In the genomic region with DNA sequence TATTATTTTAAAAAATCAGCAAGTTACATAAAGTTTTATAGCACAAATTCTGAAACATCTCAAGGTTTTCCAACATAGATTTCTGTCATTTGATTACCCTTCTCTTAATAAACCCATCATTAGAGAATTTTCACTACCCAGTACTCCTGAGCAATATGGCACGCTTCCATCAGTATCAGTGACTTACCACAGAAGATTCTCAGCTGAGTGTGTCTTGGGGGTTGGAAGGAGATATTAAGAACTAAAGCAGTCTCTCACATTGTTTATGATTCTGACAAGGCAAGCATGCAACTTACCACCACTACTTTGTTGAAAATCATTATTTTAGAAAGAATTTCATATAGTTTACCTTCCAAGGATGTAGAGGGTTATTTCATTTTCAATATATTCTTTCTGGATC, we compare ENCODE assay signal across 26 cellular contexts.
DNase-seq lines count a peak whose midpoint lies in the region; ATAC-seq and TF ChIP-seq lines count a peak whose summit lies in the region.
"Had no signal": no experiment of that assay in that cellular context is flagged by ENCODE, and none has a peak within 500 bp of the region (broad histone marks: within the 10 kb centered on the region; RNA-seq: fewer than 3 reads in every experiment).

No MANE protein-coding gene starts in this region.

- H3K4me2 ChIP-seq in IMR-90 (ENCODE audit: low read depth, low read length) (no peak overlapping the region; the same call in 1 of the 2 replicates), osteoblast (ENCODE audit: insufficient read depth, low read length) (peak overlapping the region; percentile 15)

- H4K20me1 ChIP-seq in IMR-90 (ENCODE audit: insufficient read depth, low read length) (no peaks in the 10 kb centered on the region), osteoblast (ENCODE audit: insufficient read depth, low read length) (no peaks in the 10 kb centered on the region)

- no peak overlapping the region for H2BK5ac ChIP-seq in IMR-90 (ENCODE audit: low read depth, low read length, poor library complexity, severe bottlenecking)

- no TSS peak for BruUV-seq in IMR-90 (replicated peaks; lab: Mats Ljungman, UMichigan)

- no peak overlapping the region for H3K14ac ChIP-seq in IMR-90 (replicated peaks; ENCODE audit: low read depth, low read length)

- H3K36me3 ChIP-seq in IMR-90 (ENCODE audit: control insufficient read depth, insufficient read depth, low read length), result no peaks in the 10 kb centered on the region
- H3K36me3 ChIP-seq in osteoblast (ENCODE audit: insufficient read depth, low read length), result no peaks in the 10 kb centered on the region
- H3K36me3 ChIP-seq: adrenal gland, sigmoid colon had no signal

- no peak overlapping the region for H2BK20ac ChIP-seq in IMR-90 (ENCODE audit: low read depth, low read length)

- H2BK120ac ChIP-seq in IMR-90 (ENCODE audit: low read depth, low read length), result no peak overlapping the region

- POLR2A ChIA-PET in IMR-90 (lab: Charles Lee; ENCODE audit: unreplicated experiment), result no interaction called here

- no peak overlapping the region for H3K9ac ChIP-seq in IMR-90 (ENCODE audit: low read depth, low read length)

- no peaks in the 10 kb centered on the region for H3K9me1 ChIP-seq in IMR-90 (ENCODE audit: insufficient read depth, low read length)

- H3K23ac ChIP-seq in IMR-90 (ENCODE audit: low read depth, low read length), result no peak overlapping the region

- dilution Hi-C loops in IMR-90 (cut with HindIII; ENCODE audit: low sequenced_read_pairs, unreplicated experiment), result no loop called here

- TF ChIP-seq POLR2A in IMR-90 (IDR thresholded peaks at IDR 0.05; ENCODE audit: low read depth, low read length), result no peak

- intact Hi-C loops in IMR-90 (cut with micrococcal nuclease), result loop anchor here (10.0 kb wide), 1 partner anchor 146 kb away; no protein-coding TSS in a partner anchor

- CTCF ChIA-PET in IMR-90 (lab: Yijun Ruan, JAX), result no interaction called here

- no peak for TF ChIP-seq RAD21 in IMR-90 (IDR thresholded peaks at IDR 0.05; ENCODE audit: low read length)

- H2AK5ac ChIP-seq in IMR-90 (ENCODE audit: low read depth, low read length), result no peak overlapping the region

- no peak overlapping the region for H4K91ac ChIP-seq in IMR-90 (ENCODE audit: insufficient read depth, low read depth, low read length)

- no peak overlapping the region for H4K8ac ChIP-seq in IMR-90 (ENCODE audit: low read depth in 2 of 2, low read length in 2 of 2)

- H4K5ac ChIP-seq in IMR-90 (ENCODE audit: low read depth, low read length), result no peak overlapping the region

- H3K27ac ChIP-seq in IMR-90 (ENCODE audit: insufficient read depth, low read length) (no peak overlapping the region), osteoblast (ENCODE audit: low read depth, low read length) (no peak overlapping the region)
- H3K27ac ChIP-seq: adrenal gland, sigmoid colon had no signal

- H3K79me2 ChIP-seq in osteoblast (ENCODE audit: insufficient read depth, low read length), result no peaks in the 10 kb centered on the region

- no peaks in the 10 kb centered on the region for H3K27me3 ChIP-seq in IMR-90 (ENCODE audit: control insufficient read depth, insufficient read depth, low read length)
- no peaks in the 10 kb centered on the region for H3K27me3 ChIP-seq in osteoblast (ENCODE audit: insufficient read depth, low read length)
- H3K27me3 ChIP-seq: adrenal gland, sigmoid colon had no signal

- peak; percentile 72 for ATAC-seq in IMR-90 (ENCODE audit: low read depth)
- no peak for ATAC-seq in stimulated activated effector memory CD8-positive, alpha-beta T cell treated with anti-CD3 and anti-CD28 coated beads, Interleukin-12 subunit alpha, Interleukin-12 subunit beta, amount 100 ng/mL, for 72 hours
- ATAC-seq: left lobe of liver; PC-3; stimulated activated naive B cell treated with anti-CD40 and anti-IgM and Interleukin-4, amounts not matched to agents 10 μg/mL and 1 μg/mL and 100 μg/mL, for 72 hours had no signal

- DNase-seq in AG10803 (ENCODE audit: low read depth), result peak; percentile 63
- DNase-seq in IMR-90, result peak; percentile 74
- peak; percentile 30 for DNase-seq in choroid plexus epithelial cell (ENCODE audit: low read depth)
- DNase-seq in osteoblast (ENCODE audit: insufficient read length, low spot score, missing footprints), result peak; percentile 11
- no peak for DNase-seq in activated effector memory CD4-positive, alpha-beta T cell treated with Interleukin-2 at 50 U/mL for 16 hours
- no peak for DNase-seq in central memory CD4-positive, alpha-beta T cell
- no peak for DNase-seq in stimulated activated effector memory CD8-positive, alpha-beta T cell treated with anti-CD3 and anti-CD28 coated beads, Interleukin-12 subunit alpha, Interleukin-12 subunit beta, amount 100 ng/mL, for 72 hours (ENCODE audit: low spot score in 2 of 2)
- DNase-seq: activated CD4-positive, alpha-beta T cell treated with anti-CD3 and anti-CD28 coated beads for 4 hours; adrenal gland; cerebellar nuclear complex; COR-L47; DND-41; erythroblast; midbrain; NCI-H187; NCI-H2227 treated with DMSO at 0.1 percent for 48 hours; NCI-H774; PC-3; SIG-M5; sigmoid colon; stimulated activated CD4-positive, alpha-beta T cell treated with anti-CD3 and anti-CD28 coated beads, Interleukin-1b, Interleukin-23, amount 100 ng/mL, for 48 hours; stimulated activated naive B cell treated with anti-CD40 and anti-IgM and Interleukin-4, amounts not matched to agents 10 μg/mL and 1 μg/mL and 100 μg/mL, for 72 hours; T-helper 1 cell had no signal

- in situ Hi-C loops in IMR-90 (cut with MboI; ENCODE audit: low sequenced_read_pairs), result no loop called here

- no peaks in the 10 kb centered on the region for H3K79me1 ChIP-seq in IMR-90 (ENCODE audit: low read depth in 1 of 2, low read length in 2 of 2)

- no peak overlapping the region for H2BK15ac ChIP-seq in IMR-90 (ENCODE audit: low read depth, low read length)

- H3K27ac Mint-ChIP-seq in stimulated activated effector memory CD8-positive, alpha-beta T cell treated with anti-CD3 and anti-CD28 coated beads, Interleukin-12 subunit alpha, Interleukin-12 subunit beta, amount 100 ng/mL, for 72 hours, result no peak overlapping the region
- H3K27ac Mint-ChIP-seq: B cell; nephron; stimulated activated naive B cell treated with anti-CD40 and anti-IgM and Interleukin-4, amounts not matched to agents 10 μg/mL and 1 μg/mL and 100 μg/mL, for 72 hours had no signal

- H3K4ac ChIP-seq in IMR-90 (ENCODE audit: low read depth, low read length), result no peak overlapping the region

- no peak overlapping the region for H3K4me3 Mint-ChIP-seq in stimulated activated effector memory CD8-positive, alpha-beta T cell treated with anti-CD3 and anti-CD28 coated beads, Interleukin-12 subunit alpha, Interleukin-12 subunit beta, amount 100 ng/mL, for 72 hours
- H3K4me3 Mint-ChIP-seq: B cell; nephron; stimulated activated naive B cell treated with anti-CD40 and anti-IgM and Interleukin-4, amounts not matched to agents 10 μg/mL and 1 μg/mL and 100 μg/mL, for 72 hours had no signal

- no peaks in the 10 kb centered on the region for H3K4me1 Mint-ChIP-seq in stimulated activated effector memory CD8-positive, alpha-beta T cell treated with anti-CD3 and anti-CD28 coated beads, Interleukin-12 subunit alpha, Interleukin-12 subunit beta, amount 100 ng/mL, for 72 hours
- H3K4me1 Mint-ChIP-seq: B cell; nephron; stimulated activated naive B cell treated with anti-CD40 and anti-IgM and Interleukin-4, amounts not matched to agents 10 μg/mL and 1 μg/mL and 100 μg/mL, for 72 hours had no signal

- no peak overlapping the region for H3K56ac ChIP-seq in IMR-90 (ENCODE audit: extremely low read depth, insufficient read depth, low read length)

- no peaks in the 10 kb centered on the region for H3K9me3 Mint-ChIP-seq in stimulated activated effector memory CD8-positive, alpha-beta T cell treated with anti-CD3 and anti-CD28 coated beads, Interleukin-12 subunit alpha, Interleukin-12 subunit beta, amount 100 ng/mL, for 72 hours
- H3K9me3 Mint-ChIP-seq: stimulated activated naive B cell treated with anti-CD40 and anti-IgM and Interleukin-4, amounts not matched to agents 10 μg/mL and 1 μg/mL and 100 μg/mL, for 72 hours had no signal

- H3K4me3 ChIP-seq in AG10803 (ENCODE audit: low read length), result no peak overlapping the region
- H3K4me3 ChIP-seq in IMR-90 (ENCODE audit: insufficient read depth, low read depth, low read length), result no peak overlapping the region
- no peak overlapping the region for H3K4me3 ChIP-seq in choroid plexus epithelial cell (ENCODE audit: low read depth, low read length)
- no peak overlapping the region for H3K4me3 ChIP-seq in osteoblast (ENCODE audit: insufficient read depth, low read length)
- H3K4me3 ChIP-seq: adrenal gland, sigmoid colon had no signal

- no peak overlapping the region for H2AK9ac ChIP-seq in IMR-90 (replicated peaks; ENCODE audit: low read depth, low read length, poor library complexity)

- H2AFZ ChIP-seq in IMR-90 (replicated peaks; ENCODE audit: low read length, poor library complexity) (no peak overlapping the region), osteoblast (ENCODE audit: low read length) (no peak overlapping the region)

- H3K18ac ChIP-seq in IMR-90 (ENCODE audit: low read depth, low read length), result no peak overlapping the region

- TF ChIP-seq CTCF in AG10803 (conservative IDR thresholded peaks at IDR 0.05; ENCODE audit: low read length), result no peak
- TF ChIP-seq CTCF in IMR-90 (conservative IDR thresholded peaks at IDR 0.05; ENCODE audit: low read depth, low read length), result no peak
- no peak for TF ChIP-seq CTCF in choroid plexus epithelial cell (conservative IDR thresholded peaks at IDR 0.05; ENCODE audit: low read depth, low read length)
- TF ChIP-seq CTCF in osteoblast (IDR thresholded peaks at IDR 0.05; ENCODE audit: extremely low read depth, low read depth, low read length), result no peak

- no CpG with 5 or more reads among the region's 1 CpG for WGBS in IMR-90 (ENCODE audit: extremely low coverage in 2 of 2, insufficient read length in 1 of 2), 2 experiments

- H3K9me3 ChIP-seq in IMR-90 (ENCODE audit: control insufficient read depth, insufficient read depth, low read length) (no peaks in the 10 kb centered on the region), osteoblast (ENCODE audit: low read depth, low read length) (no peaks in the 10 kb centered on the region)
- H3K9me3 ChIP-seq: adrenal gland, sigmoid colon had no signal

- H3K36me3 Mint-ChIP-seq in stimulated activated effector memory CD8-positive, alpha-beta T cell treated with anti-CD3 and anti-CD28 coated beads, Interleukin-12 subunit alpha, Interleukin-12 subunit beta, amount 100 ng/mL, for 72 hours, result no peaks in the 10 kb centered on the region
- H3K36me3 Mint-ChIP-seq: stimulated activated naive B cell treated with anti-CD40 and anti-IgM and Interleukin-4, amounts not matched to agents 10 μg/mL and 1 μg/mL and 100 μg/mL, for 72 hours had no signal

- H3K4me1 ChIP-seq in IMR-90 (ENCODE audit: control insufficient read depth, insufficient read depth, low read length) (0 out of 2 replicates have a peak, but pooled peaks cover 1% of the 10 kb centered on the region), osteoblast (ENCODE audit: insufficient read depth, low read length) (peaks cover 19% of the 10 kb centered on the region)
- H3K4me1 ChIP-seq: adrenal gland had no signal

TF ChIP-seq in IMR-90, 13 proteins besides CTCF, POLR2A, EP300 and RAD21 (continues in another document):
- TF ChIP-seq CHD1 (IDR thresholded peaks at IDR 0.05; ENCODE audit: low read depth, low read length), result no peak
- no peak for TF ChIP-seq RFX5 (IDR thresholded peaks at IDR 0.05; ENCODE audit: low read depth, low read length)
- no peak for TF ChIP-seq BHLHE40 (IDR thresholded peaks at IDR 0.05; ENCODE audit: low read depth, low read length)
- TF ChIP-seq SMC3 (IDR thresholded peaks at IDR 0.05; ENCODE audit: low read depth, low read length), result no peak

Comparison
In these comparisons a context has a peak if more than half of its experiments do, and no peak if none do; other contexts are left out.
1. DNase-seq: peak in AG10803 (single experiment), IMR-90 (single experiment), choroid plexus epithelial cell (single experiment) and osteoblast (single experiment); none in activated effector memory CD4-positive, alpha-beta T cell treated with Interleukin-2 at 50 U/mL for 16 hours (single experiment), central memory CD4-positive, alpha-beta T cell (single experiment) and stimulated activated effector memory CD8-positive, alpha-beta T cell treated with anti-CD3 and anti-CD28 coated beads, Interleukin-12 subunit alpha, Interleukin-12 subunit beta, amount 100 ng/mL, for 72 hours (0 of 2).